Comparison of ENCODE assay signal across 11 cellular contexts in the genomic region with DNA sequence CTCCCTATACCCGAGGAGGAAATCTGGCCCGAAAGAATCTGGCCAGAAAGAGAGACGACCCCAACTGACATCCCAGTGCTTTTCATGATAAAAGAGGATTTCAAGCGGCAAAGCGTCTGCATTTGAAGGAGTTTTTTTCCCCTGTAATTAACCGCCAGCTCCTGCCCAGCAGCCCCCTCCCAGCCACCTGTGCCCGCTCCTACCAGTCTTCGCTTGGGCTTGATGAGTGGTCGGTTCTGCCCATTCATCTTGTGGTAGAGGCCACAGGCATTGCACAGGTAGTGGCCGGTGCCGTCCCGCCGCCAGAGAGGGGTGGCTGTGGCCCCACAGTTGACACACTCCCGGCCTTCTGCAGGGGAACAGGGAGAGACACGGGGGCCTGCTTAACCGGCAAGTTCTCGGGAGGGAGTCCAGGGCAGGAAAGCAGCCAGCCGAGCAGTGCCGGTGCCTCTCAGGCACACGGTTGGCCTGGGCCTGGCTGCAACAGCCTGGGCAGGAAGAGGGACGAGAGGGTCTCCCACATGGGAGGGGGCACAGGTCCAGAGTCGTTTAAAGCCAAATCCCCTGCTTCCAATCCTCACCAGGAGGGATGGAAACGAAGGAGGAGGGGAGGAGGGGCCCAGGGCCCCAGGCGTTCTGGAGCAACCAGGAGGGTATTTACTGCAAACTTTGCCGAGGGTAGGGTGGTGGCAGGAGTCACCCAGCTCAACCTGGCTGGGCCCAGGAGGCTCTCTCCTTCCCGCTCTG. TPM values are rescaled to one million over a fixed set of nuclear protein-coding genes. Genes with fewer than 3 reads are reported as not detected.
DNase-seq lines count a peak whose midpoint lies in the region; ATAC-seq and TF ChIP-seq lines count a peak whose summit lies in the region.
"Had no signal": no experiment of that assay in that cellular context is flagged by ENCODE, and none has a peak within 500 bp of the region (broad histone marks: within the 10 kb centered on the region; RNA-seq: fewer than 3 reads in every experiment).

No MANE protein-coding gene starts in this region.

- TF ChIP-seq CTCF in CD14-positive monocyte (IDR thresholded peaks at IDR 0.05) (no peak), MM.1S (IDR thresholded peaks at IDR 0.05; ENCODE audit: low read length) (no peak), fibroblast of villous mesenchyme (IDR thresholded peaks at IDR 0.05; ENCODE audit: insufficient read depth, low read depth, low read length) (no peak), progenitor cell of endocrine pancreas (IDR thresholded peaks at IDR 0.05; ENCODE audit: unreplicated experiment) (no peak), RWPE1 (conservative IDR thresholded peaks at IDR 0.05; ENCODE audit: low read depth) (no peak)

- H3K36me3 Mint-ChIP-seq in CD14-positive monocyte: peaks cover 6 to 12% of the 10 kb centered on the region in 2 donors
- H3K36me3 Mint-ChIP-seq in progenitor cell of endocrine pancreas (ENCODE audit: insufficient read depth): no peaks in the 10 kb centered on the region

- H4K20me1 ChIP-seq in MM.1S (ENCODE audit: insufficient read depth, low read length): no peaks in the 10 kb centered on the region

- H3K79me2 ChIP-seq in MM.1S (ENCODE audit: low read length): no peaks in the 10 kb centered on the region

- no peaks in the 10 kb centered on the region for H3K4me1 ChIP-seq in MM.1S (ENCODE audit: low read length)

- no peaks in the 10 kb centered on the region for H3K9me2 ChIP-seq in MM.1S (replicated peaks; ENCODE audit: insufficient read depth, low read length)

- peaks cover 0 to 33% (median 8%) of the 10 kb centered on the region in 7 donors for H3K9me3 Mint-ChIP-seq in CD14-positive monocyte
- no peaks in the 10 kb centered on the region for H3K9me3 Mint-ChIP-seq in progenitor cell of endocrine pancreas (ENCODE audit: low read depth)
- H3K9me3 Mint-ChIP-seq: T-helper 2 cell treated with Interferon-gamma antibody and Interleukin-4, amounts not matched to agents 5 μg/mL and 100 μg/mL, for 36 hours had no signal

- H3K27ac Mint-ChIP-seq in CD14-positive monocyte (no peak overlapping the region), progenitor cell of endocrine pancreas (peak overlapping the region; percentile 35)
- H3K27ac Mint-ChIP-seq: T-helper 2 cell treated with Interferon-gamma antibody and Interleukin-4, amounts not matched to agents 5 μg/mL and 100 μg/mL, for 36 hours had no signal

- no peak overlapping the region for H3K9ac ChIP-seq in MM.1S (ENCODE audit: low read length)

- POLR2A ChIA-PET in RWPE1 (lab: Yijun Ruan, JAX; ENCODE audit: low non-redundant PET): no interaction called here

- peaks cover 37% of the 10 kb centered on the region for H3K4me1 Mint-ChIP-seq in CD14-positive monocyte
- peaks cover 18% of the 10 kb centered on the region for H3K4me1 Mint-ChIP-seq in progenitor cell of endocrine pancreas (ENCODE audit: low read depth)

- no peaks in the 10 kb centered on the region for H3K36me3 ChIP-seq in MM.1S (replicated peaks; ENCODE audit: insufficient read depth, low read length)

- H3K27ac ChIP-seq in MM.1S (ENCODE audit: low read length) (no peak overlapping the region), RWPE1 (no peak overlapping the region)

- H2AFZ ChIP-seq in MM.1S (ENCODE audit: low read length): no peak overlapping the region

- DNase-seq in CD14-positive monocyte (ENCODE audit: low spot score) (no peak), MM.1S (no peak), fibroblast of villous mesenchyme (ENCODE audit: low read depth) (peak; percentile 13), progenitor cell of endocrine pancreas (ENCODE audit: low spot score, unreplicated experiment) (no peak), putamen (ENCODE audit: low spot score) (no peak), RWPE1 (ENCODE audit: low spot score) (no peak)
- DNase-seq: NCI-H2029 treated with DMSO at 0.1 percent for 48 hours had no signal

- no peak overlapping the region for H3K4me3 ChIP-seq in MM.1S (ENCODE audit: low read length)
- H3K4me3 ChIP-seq in fibroblast of villous mesenchyme (ENCODE audit: low read depth, low read length): peak overlapping the region; percentile 85

- H3K27me3 Mint-ChIP-seq in CD14-positive monocyte (ENCODE audit: low read depth in 3 of 3): peaks cover 79 to 91% (median 80%) of the 10 kb centered on the region in 3 donors
- H3K27me3 Mint-ChIP-seq in progenitor cell of endocrine pancreas: peaks cover 84% of the 10 kb centered on the region

- no peaks in the 10 kb centered on the region for H3F3A ChIP-seq in MM.1S (ENCODE audit: insufficient read depth, low read length)

- no peaks in the 10 kb centered on the region for H3K9me3 ChIP-seq in MM.1S (replicated peaks; ENCODE audit: insufficient read depth, low read length)

- peak overlapping the region; percentile 20 to 87 for H3K4me3 Mint-ChIP-seq in CD14-positive monocyte
- H3K4me3 Mint-ChIP-seq in progenitor cell of endocrine pancreas (ENCODE audit: low read depth): no peak overlapping the region
- H3K4me3 Mint-ChIP-seq: T-helper 2 cell treated with Interferon-gamma antibody and Interleukin-4, amounts not matched to agents 5 μg/mL and 100 μg/mL, for 36 hours had no signal

- ATAC-seq in HG03432 (IDR thresholded peaks at IDR 0.05; ENCODE audit: unreplicated experiment) (no peak), HG03469 (IDR thresholded peaks at IDR 0.05; ENCODE audit: unreplicated experiment) (no peak)

- H3K4me2 ChIP-seq in MM.1S (ENCODE audit: low read depth, low read length): peak overlapping the region; percentile 5; the same call in 1 of the 2 replicates

- peaks cover 100% of the 10 kb centered on the region for H3K27me3 ChIP-seq in MM.1S (replicated peaks; ENCODE audit: insufficient read depth, low read length)

- intact Hi-C loops in CD14-positive monocyte (cut with micrococcal nuclease): loop anchor here in 1 of 2 donors (5.0 to 10.0 kb wide), 2 partner anchors 123 to 409 kb away; no protein-coding TSS in a partner anchor

- CTCF ChIA-PET in RWPE1 (lab: Yijun Ruan, JAX): interaction anchor here (0.5 to 0.7 kb wide), 3 partner anchors 177 to 948 kb away, joined by 3 to 4 read pairs (median 3); no protein-coding TSS in a partner anchor

RNA-seq across cellular contexts. Expression of gene GATA2, which starts 9.2 kb away (rescaled TPM):
- polyA plus RNA-seq in CD14-positive monocyte: under 1 TPM in 1 of 2 donors, not detected in 1; 0.07 TPM
- total RNA-seq in fibroblast of villous mesenchyme: 26.7 and 41.0 TPM in 2 replicates
- 1.7 and 1.9 TPM in 2 replicates for total RNA-seq in progenitor cell of endocrine pancreas

RNA-seq across cellular contexts. Expression of gene DNAJB8, which starts 17.1 kb away (rescaled TPM):
- not detected for polyA plus RNA-seq in CD14-positive monocyte
- total RNA-seq in fibroblast of villous mesenchyme: not detected in 2 replicates
- not detected in 2 replicates for total RNA-seq in progenitor cell of endocrine pancreas
- total RNA-seq: Daoy had no signal
